Comparison of ENCODE assay signal across 15 cellular contexts in genomic region chr17:81538651-81539570, GRCh38.
"Had no signal": no experiment of that assay in that cellular context is flagged by ENCODE, and none has a peak within 500 bp of the region (broad histone marks: within the 10 kb centered on the region; RNA-seq: fewer than 3 reads in every experiment).

No MANE protein-coding gene starts in this region.

- H3K36me3 Mint-ChIP-seq: activated CD8-positive, alpha-beta memory T cell treated with anti-CD3 and anti-CD28 coated beads, Interleukin-2, amount 10 ng/mL, durations not matched to agents 7 days and 5 days; natural killer cell treated with Interleukin-12 subunit alpha and Interleukin-12 subunit beta and Interleukin-15 and Interleukin-18, amount 100 ng/mL, for 72 hours had no signal

- H3K9me3 ChIP-seq: suprapubic skin, transverse colon, vagina had no signal

- ATAC-seq: activated CD8-positive, alpha-beta memory T cell treated with anti-CD3 and anti-CD28 coated beads, Interleukin-2, amount 10 ng/mL, durations not matched to agents 7 days and 5 days; effector memory CD8-positive, alpha-beta T cell; natural killer cell treated with Interleukin-12 subunit alpha and Interleukin-12 subunit beta and Interleukin-15 and Interleukin-18, amount 100 ng/mL, for 72 hours had no signal

- H3K4me3 ChIP-seq: suprapubic skin, transverse colon, vagina had no signal

- H3K27me3 ChIP-seq: vagina had no signal

- H3K9me3 Mint-ChIP-seq: activated CD4-positive, alpha-beta memory T cell treated with anti-CD3 and anti-CD28 coated beads, Interleukin-2, amount 10 ng/mL, durations not matched to agents 7 days and 5 days; dendritic cell treated with granulocyte-macrophage colony-stimulating factor and Interleukin-4, amounts not matched to agents 40 ng/mL and 50 ng/mL, for 4 days; effector memory CD8-positive, alpha-beta T cell; natural killer cell treated with Interleukin-12 subunit alpha and Interleukin-12 subunit beta and Interleukin-15 and Interleukin-18, amount 100 ng/mL, for 72 hours; stimulated activated naive CD8-positive, alpha-beta T cell treated with anti-CD3 and anti-CD28 coated beads, Interleukin-15, Interleukin-2, amounts not matched to agents 100 ng/mL and 50 ng/mL, for 24 hours had no signal

- H3K27ac ChIP-seq: suprapubic skin, transverse colon, vagina had no signal

- FAIRE-seq: bronchial epithelial cell had no signal

- H3K4me1 Mint-ChIP-seq: activated CD4-positive, alpha-beta memory T cell treated with anti-CD3 and anti-CD28 coated beads, Interleukin-2, amount 10 ng/mL, durations not matched to agents 7 days and 5 days; activated CD8-positive, alpha-beta memory T cell treated with anti-CD3 and anti-CD28 coated beads, Interleukin-2, amount 10 ng/mL, durations not matched to agents 7 days and 5 days had no signal

- H3K27me3 Mint-ChIP-seq: activated naive CD8-positive, alpha-beta T cell had no signal

- H3K4me3 Mint-ChIP-seq: activated CD4-positive, alpha-beta memory T cell treated with anti-CD3 and anti-CD28 coated beads, Interleukin-2, amount 10 ng/mL, durations not matched to agents 7 days and 5 days; activated CD8-positive, alpha-beta memory T cell treated with anti-CD3 and anti-CD28 coated beads, Interleukin-2, amount 10 ng/mL, durations not matched to agents 7 days and 5 days; activated naive CD8-positive, alpha-beta T cell; dendritic cell treated with granulocyte-macrophage colony-stimulating factor and Interleukin-4, amounts not matched to agents 40 ng/mL and 50 ng/mL, for 4 days; effector memory CD8-positive, alpha-beta T cell; natural killer cell treated with Interleukin-12 subunit alpha and Interleukin-12 subunit beta and Interleukin-15 and Interleukin-18, amount 100 ng/mL, for 72 hours; stimulated activated naive CD8-positive, alpha-beta T cell treated with anti-CD3 and anti-CD28 coated beads, Interleukin-15, Interleukin-2, amounts not matched to agents 100 ng/mL and 50 ng/mL, for 24 hours had no signal

- H3K27ac Mint-ChIP-seq: activated CD4-positive, alpha-beta memory T cell treated with anti-CD3 and anti-CD28 coated beads, Interleukin-2, amount 10 ng/mL, durations not matched to agents 7 days and 5 days; activated CD8-positive, alpha-beta memory T cell treated with anti-CD3 and anti-CD28 coated beads, Interleukin-2, amount 10 ng/mL, durations not matched to agents 7 days and 5 days; activated naive CD8-positive, alpha-beta T cell; dendritic cell treated with granulocyte-macrophage colony-stimulating factor and Interleukin-4, amounts not matched to agents 40 ng/mL and 50 ng/mL, for 4 days; effector memory CD8-positive, alpha-beta T cell; natural killer cell treated with Interleukin-12 subunit alpha and Interleukin-12 subunit beta and Interleukin-15 and Interleukin-18, amount 100 ng/mL, for 72 hours; stimulated activated naive CD8-positive, alpha-beta T cell treated with anti-CD3 and anti-CD28 coated beads, Interleukin-15, Interleukin-2, amounts not matched to agents 100 ng/mL and 50 ng/mL, for 24 hours had no signal

- DNase-seq: activated CD4-positive, alpha-beta memory T cell treated with anti-CD3 and anti-CD28 coated beads, Interleukin-2, amount 10 ng/mL, durations not matched to agents 7 days and 5 days; activated CD4-positive, alpha-beta T cell treated with anti-CD3 and anti-CD28 coated beads for 48 hours; activated CD4-positive, CD25-positive, alpha-beta regulatory T cell; activated CD8-positive, alpha-beta memory T cell treated with anti-CD3 and anti-CD28 coated beads, Interleukin-2, amount 10 ng/mL, durations not matched to agents 7 days and 5 days; effector memory CD8-positive, alpha-beta T cell; mesendoderm; T-helper 9 cell; transverse colon had no signal
